7 cellular contexts compared by ENCODE assay signal in genomic region chr2:160825433-160825832, GRCh38.
"Had no signal": no experiment of that assay in that cellular context is flagged by ENCODE, and none has a peak within 500 bp of the region (broad histone marks: within the 10 kb centered on the region; RNA-seq: fewer than 3 reads in every experiment).

No MANE protein-coding gene starts in this region.

- DNase-seq: GM23248, GOT3, H7, IMR-90, KBM-7 had no signal

- ATAC-seq: HCT116 had no signal

- H2AFZ ChIP-seq: GM23248 had no signal

- H3K27ac ChIP-seq: GM23248 had no signal

- H3K9ac ChIP-seq: GM23248 had no signal

- H3K4me3 ChIP-seq: GM23248, HAP-1 had no signal

- H3K9me3 ChIP-seq: HAP-1 had no signal

- H3K36me3 ChIP-seq: HAP-1 had no signal

- H3K4me1 ChIP-seq: HAP-1 had no signal
